ENCODE assay signal across 23 cellular contexts in genomic region chr19:3908266-3909054, GRCh38. TPM values are rescaled to one million over a fixed set of nuclear protein-coding genes. Genes with fewer than 3 reads are reported as not detected.
DNase-seq lines count a peak whose midpoint lies in the region; ATAC-seq and TF ChIP-seq lines count a peak whose summit lies in the region.
"Had no signal": no experiment of that assay in that cellular context is flagged by ENCODE, and none has a peak within 500 bp of the region (broad histone marks: within the 10 kb centered on the region; RNA-seq: fewer than 3 reads in every experiment).

No MANE protein-coding gene starts in this region.

- no peak overlapping the region for H4K91ac ChIP-seq in trophoblast cell (ENCODE audit: low read depth, low read length)

- no peaks in the 10 kb centered on the region for H3K79me1 ChIP-seq in trophoblast cell (ENCODE audit: low read length)

- peaks cover 5% of the 10 kb centered on the region for H3K27me3 Mint-ChIP-seq in T-helper 17 cell

- DNase-seq in CMK (ENCODE audit: low read depth) (peak; percentile 31), T-helper 17 cell (no peak), left kidney (ENCODE audit: low read depth, low spot score) (peak; percentile 32), trophoblast cell (no peak), GM13976 (ENCODE audit: low spot score) (no peak)
- DNase-seq: Calu3; CD8-positive, alpha-beta T cell; KBM-7; MV-4-11; NCI-H1105 treated with DMSO at 0.1 percent for 48 hours; NCI-H2029; NCI-H446; NCI-H524 treated with DMSO at 0.1 percent for 48 hours; NCI-H774; SK-N-SH; SW 1271 had no signal

- no peak overlapping the region for H3K4me2 ChIP-seq in trophoblast cell (ENCODE audit: low read length)
- H3K4me2 ChIP-seq: SK-N-SH had no signal

- no peak overlapping the region for H2BK5ac ChIP-seq in trophoblast cell (ENCODE audit: low read depth, low read length, poor library complexity)

- no peaks in the 10 kb centered on the region for H3K36me3 ChIP-seq in trophoblast cell (ENCODE audit: control insufficient read depth in 1 of 2, insufficient read depth in 2 of 2, low read length in 2 of 2)

- H3K79me2 ChIP-seq in trophoblast cell (ENCODE audit: control insufficient read depth, insufficient read depth, low read length, poor library complexity): no peaks in the 10 kb centered on the region

- H3K4me3 Mint-ChIP-seq in T-helper 17 cell: peak overlapping the region; percentile 41
- H3K4me3 Mint-ChIP-seq: CD8-positive, alpha-beta T cell had no signal

- H3K9me3 ChIP-seq in T-helper 17 cell (ENCODE audit: control insufficient read depth, low read length, poor library complexity, severe bottlenecking) (no peaks in the 10 kb centered on the region), trophoblast cell (ENCODE audit: insufficient read depth, low read depth, low read length) (peaks cover 7% of the 10 kb centered on the region)
- H3K9me3 ChIP-seq: SK-N-SH had no signal

- H3K14ac ChIP-seq in trophoblast cell (ENCODE audit: low read length): no peak overlapping the region

- no peak overlapping the region for H2BK12ac ChIP-seq in trophoblast cell (ENCODE audit: low read length)

- H3K18ac ChIP-seq in trophoblast cell (ENCODE audit: low read length): no peak overlapping the region

- in situ Hi-C loops in GM13976 (cut with MboI; ENCODE audit: low sequenced_read_pairs, unreplicated experiment): no loop called here

- no peak overlapping the region for H2AK5ac ChIP-seq in trophoblast cell (ENCODE audit: low read length)

- no peaks in the 10 kb centered on the region for H3K36me3 Mint-ChIP-seq in T-helper 17 cell (ENCODE audit: low read depth)
- H3K36me3 Mint-ChIP-seq: CD8-positive, alpha-beta T cell had no signal

- no peaks in the 10 kb centered on the region for H3K4me1 Mint-ChIP-seq in T-helper 17 cell

- H2AFZ ChIP-seq in trophoblast cell (ENCODE audit: insufficient read depth, low read length, poor library complexity): no peak overlapping the region

- H3K9ac ChIP-seq in trophoblast cell (ENCODE audit: low read length): no peak overlapping the region
- H3K9ac ChIP-seq: SK-N-SH had no signal

- H3K4me1 ChIP-seq in trophoblast cell (ENCODE audit: control insufficient read depth in 1 of 2, insufficient read depth in 2 of 2, low read length in 2 of 2): no peaks in the 10 kb centered on the region

- no peak overlapping the region for H3K27ac ChIP-seq in trophoblast cell (ENCODE audit: low read depth, low read length)
- H3K27ac ChIP-seq: C4-2B had no signal

- H4K8ac ChIP-seq in trophoblast cell (ENCODE audit: low read depth, low read length): no peak overlapping the region

- no peak for TF ChIP-seq CTCF in GM13976 (IDR thresholded peaks at IDR 0.05; ENCODE audit: borderline replicate concordance, control extremely low read depth, extremely low read depth, insufficient read depth, missing control alignments)

- H3K23ac ChIP-seq in trophoblast cell (ENCODE audit: low read length): no peak overlapping the region

- H2BK120ac ChIP-seq in trophoblast cell (ENCODE audit: insufficient read depth, low read length, poor library complexity): no peak overlapping the region

- no peak overlapping the region for H3K4ac ChIP-seq in trophoblast cell (ENCODE audit: low read depth, low read length)

- no peak overlapping the region for H4K12ac ChIP-seq in trophoblast cell (ENCODE audit: low read depth, low read length)

- no peak for ATAC-seq in T-helper 17 cell
- no peak for ATAC-seq in GM18870 (IDR thresholded peaks at IDR 0.05; ENCODE audit: unreplicated experiment)
- no peak for ATAC-seq in GM21786 (IDR thresholded peaks at IDR 0.05; ENCODE audit: unreplicated experiment)
- ATAC-seq: CD8-positive, alpha-beta T cell had no signal

- WGBS in trophoblast cell (ENCODE audit: extremely low coverage, insufficient coverage, insufficient read length): 100% methylated on average over 1 of the region's 14 CpGs

- no peaks in the 10 kb centered on the region for H3K27me3 ChIP-seq in trophoblast cell (ENCODE audit: insufficient read depth, low read length)

- H3K4me3 ChIP-seq in trophoblast cell (ENCODE audit: low read depth, low read length): peak overlapping the region; percentile 45

- H3K27ac Mint-ChIP-seq in T-helper 17 cell: no peak overlapping the region
- H3K27ac Mint-ChIP-seq: CD8-positive, alpha-beta T cell had no signal

RNA-seq across cellular contexts. Expression of gene NMRK2, which starts 24.4 kb away (rescaled TPM):
- not detected for total RNA-seq in T-helper 17 cell
- polyA plus RNA-seq in trophoblast cell (2013): 4.5 and 5.6 TPM in 2 replicates
- total RNA-seq: Calu3; CD8-positive, alpha-beta T cell; H4; HT1080; LHCN-M2; MCF 10A had no signal
- polyA plus RNA-seq: SK-N-SH had no signal

RNA-seq across cellular contexts. Expression of gene ATCAY, which starts 28.0 kb away (rescaled TPM):
- total RNA-seq in T-helper 17 cell: under 1 TPM in 1 of 2 donors, not detected in 1; 0.60 TPM
- polyA plus RNA-seq in trophoblast cell (2013): 0.01 TPM in 1 of 2 replicates, not detected in the other
- total RNA-seq: Calu3; CD8-positive, alpha-beta T cell; H4; HT1080; MCF 10A had no signal

RNA-seq across cellular contexts. Expression of gene ZFR2, which starts 39.6 kb away (rescaled TPM):
- total RNA-seq in T-helper 17 cell: 1 to 10 TPM; 1.2 to 1.3 TPM
- 0.45 and 0.61 TPM in 2 replicates for polyA plus RNA-seq in trophoblast cell (2013)
- total RNA-seq: Calu3, H4, HT1080, LHCN-M2, MCF 10A had no signal

Comparison
In these comparisons a context has a peak if more than half of its experiments do, and no peak if none do; other contexts are left out.
1. DNase-seq: peak in CMK (single experiment) and left kidney (single experiment); none in T-helper 17 cell (0 of 3), trophoblast cell (0 of 2) and GM13976 (single experiment).